ENCODE assay signal across 15 cellular contexts in the genomic region with DNA sequence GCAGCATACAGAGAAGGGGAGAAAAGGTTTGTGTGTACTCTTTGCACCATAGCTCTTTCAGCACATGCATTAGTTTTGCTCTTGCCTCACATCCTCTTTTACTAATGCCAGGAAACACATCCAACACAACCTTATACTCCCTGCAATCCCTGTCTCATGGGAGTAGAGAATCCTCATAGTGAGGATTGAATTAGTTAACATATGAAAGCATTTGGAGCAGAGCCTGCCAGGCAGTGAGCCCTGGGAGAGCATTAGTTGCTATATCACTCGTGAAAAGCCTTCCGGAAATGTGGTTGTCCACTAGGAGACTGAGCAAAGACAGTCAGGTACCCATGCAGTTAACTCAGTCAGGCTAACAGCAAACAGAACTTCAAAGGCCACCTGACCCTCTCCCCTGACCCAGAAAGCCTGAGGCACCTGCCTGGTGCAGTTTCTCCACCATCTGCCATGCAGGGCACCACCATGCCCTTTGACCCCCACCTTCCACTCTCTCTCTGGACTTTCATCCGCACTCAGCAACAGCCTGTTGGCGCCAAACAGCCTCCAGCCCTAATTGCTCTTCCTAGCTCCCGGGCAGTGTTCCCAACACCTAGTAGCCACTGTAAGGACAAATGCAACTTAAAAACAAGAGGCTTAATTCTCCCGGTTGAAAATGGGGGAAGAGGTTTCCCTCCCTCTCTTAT. TPM values are rescaled to one million over a fixed set of nuclear protein-coding genes. Genes with fewer than 3 reads are reported as not detected.
A peak's percentile ranks its signal among the peaks of the same experiment; 100 is the strongest.
DNase-seq lines count a peak whose midpoint lies in the region; ATAC-seq, FAIRE-seq and TF ChIP-seq lines count a peak whose summit lies in the region.
"Had no signal": no experiment of that assay in that cellular context is flagged by ENCODE, and none has a peak within 500 bp of the region (broad histone marks: within the 10 kb centered on the region; RNA-seq: fewer than 3 reads in every experiment).

No MANE protein-coding gene starts in this region.

- H3K4me1 Mint-ChIP-seq in nephron progenitor cell, result peaks cover 17% of the 10 kb centered on the region
- H3K4me1 Mint-ChIP-seq in activated CD8-positive, alpha-beta T cell treated with anti-CD3 and anti-CD28 coated beads, Interleukin-2, amount 10 ng/mL, durations not matched to agents 7 days and 5 days (ENCODE audit: low read depth), result no peaks in the 10 kb centered on the region

- no peaks in the 10 kb centered on the region for H4K20me1 ChIP-seq in HepG2 (ENCODE audit: insufficient read depth, low read length)

- no peak overlapping the region for H2AFZ ChIP-seq in HepG2 (ENCODE audit: low read length)
- H2AFZ ChIP-seq: PC-9 had no signal

- TF ChIP-seq CTCF in HepG2 (CRISPR knock-in tag; IDR thresholded peaks at IDR 0.05), result peak; percentile 38
- TF ChIP-seq CTCF in nephron progenitor cell (IDR thresholded peaks at IDR 0.05), result no peak

- DNase-seq in NCI-H2227 (lab: John Stamatoyannopoulos, UW; ENCODE audit: unreplicated experiment) (peak; percentile 16), NCI-H2227 treated with DMSO at 0.1 percent for 48 hours (lab: John Stamatoyannopoulos, UW) (no peak), HepG2 (ENCODE audit: low spot score) (peak; percentile 95), aorta (no peak), nephron progenitor cell (no peak)
- no peak for DNase-seq in stimulated activated CD4-positive, alpha-beta T cell treated with anti-CD3 and anti-CD28 coated beads, Interleukin-15, amount 100 ng/mL, for 24 hours
- DNase-seq in activated CD8-positive, alpha-beta T cell treated with anti-CD3 and anti-CD28 coated beads, Interleukin-2, amount 10 ng/mL, durations not matched to agents 7 days and 5 days, result no peak
- DNase-seq: 8988T; amniotic stem cell; effector CD8-positive, alpha-beta T cell; mesendoderm; NCI-H187 treated with DMSO at 0.1 percent for 48 hours; PC-9 had no signal

- no TSS peak for BruUV-seq in HepG2 (replicated peaks; lab: Mats Ljungman, UMichigan)

- no peaks in the 10 kb centered on the region for H3K79me2 ChIP-seq in HepG2 (ENCODE audit: insufficient read depth, low read length)

- peak overlapping the region; percentile 72 for H3K9ac ChIP-seq in HepG2 (ENCODE audit: insufficient read depth, low read depth, low read length)

- intact Hi-C loops in HepG2 (cut with micrococcal nuclease; ENCODE audit: unreplicated experiment) (loop anchor here (1.0 to 2.0 kb wide), 3 partner anchors 14 to 26 kb away; partner anchors contain the start of gene AGT), aorta (cut with DNase I) (no loop called here)

- no peaks in the 10 kb centered on the region for H3K36me3 Mint-ChIP-seq in nephron progenitor cell (ENCODE audit: low read depth)
- no peaks in the 10 kb centered on the region for H3K36me3 Mint-ChIP-seq in activated CD8-positive, alpha-beta T cell treated with anti-CD3 and anti-CD28 coated beads, Interleukin-2, amount 10 ng/mL, durations not matched to agents 7 days and 5 days (ENCODE audit: low read depth)

- H3K36me3 ChIP-seq in HepG2 (replicated peaks in 1 of 2; ENCODE audit: control insufficient read depth in 1 of 2, insufficient read depth in 2 of 2, low read length in 2 of 2), result no peaks in the 10 kb centered on the region
- no peaks in the 10 kb centered on the region for H3K36me3 ChIP-seq in aorta (ENCODE audit: control insufficient read depth in 1 of 2, insufficient read depth in 2 of 2, low read length in 1 of 2)

- H3K9me3 ChIP-seq in HepG2 (ENCODE audit: low read length), result peaks cover 2% of the 10 kb centered on the region
- H3K9me3 ChIP-seq in aorta (ENCODE audit: control insufficient read depth, low read length), result no peaks in the 10 kb centered on the region

- H3K27me3 ChIP-seq in HepG2 (ENCODE audit: control insufficient read depth in 1 of 2, insufficient read depth in 2 of 2, low read length in 2 of 2) (no peaks in the 10 kb centered on the region), aorta (ENCODE audit: control insufficient read depth in 1 of 2, insufficient read depth in 2 of 2, low read length in 1 of 2) (no peaks in the 10 kb centered on the region)

- peak in 1 of 2 experiments; percentile 60; a peak in 2 of 4 replicates for TF ChIP-seq POLR2A in HepG2 (IDR thresholded peaks at IDR 0.05; ENCODE audit: insufficient read depth in 1 of 2, low read depth in 2 of 2, low read length in 2 of 2)

- WGBS in HepG2 (ENCODE audit: low lambda C conversion rate), result 0% methylated on average over 6 of the region's 6 CpGs
- 86 to 88% methylated on average over 6 of the region's 6 CpGs for WGBS in aorta, 2 donors

- H3K27ac ChIP-seq in cingulate gyrus (ENCODE audit: low read depth, low read length) (peak overlapping the region; percentile 21), HepG2 (ENCODE audit: extremely low read length, insufficient read depth, low read length) (peak overlapping the region; percentile 94), aorta (ENCODE audit: low read depth in 1 of 2, low read length in 2 of 2) (no peak overlapping the region)
- H3K27ac ChIP-seq: PC-9 had no signal

- TF ChIP-seq EP300 in HepG2 (IDR thresholded peaks at IDR 0.05; ENCODE audit: low read depth in 2 of 2, low read length in 2 of 2), result peak; percentile 89 to 96
- peak; percentile 88; the same call in 1 of the 2 replicates for TF ChIP-seq EP300 in HepG2 (CRISPR knock-in tag; IDR thresholded peaks at IDR 0.05; ENCODE audit: borderline replicate concordance)

- H3K4me2 ChIP-seq in HepG2 (ENCODE audit: low read depth, low read length), result peak overlapping the region; percentile 76
- H3K4me2 ChIP-seq: PC-9 had no signal

- POLR2A ChIA-PET in HepG2 (lab: Yijun Ruan, JAX), result interaction anchor here (0.8 to 5.4 kb wide), 9 partner anchors 15 to 491 kb away, joined by 3 to 110 read pairs (median 5); partner anchors contain the start of gene AGT
- POLR2A ChIA-PET in activated CD8-positive, alpha-beta T cell treated with anti-CD3 and anti-CD28 coated beads, Interleukin-2, amount 10 ng/mL, durations not matched to agents 7 days and 5 days (lab: Charles Lee), result no interaction called here

- peaks cover 12% of the 10 kb centered on the region for H3K27me3 Mint-ChIP-seq in nephron progenitor cell (ENCODE audit: low read depth, poor library complexity)
- H3K27me3 Mint-ChIP-seq in activated CD8-positive, alpha-beta T cell treated with anti-CD3 and anti-CD28 coated beads, Interleukin-2, amount 10 ng/mL, durations not matched to agents 7 days and 5 days (ENCODE audit: low read depth), result peaks cover 8% of the 10 kb centered on the region

- no peak overlapping the region for H3K27ac Mint-ChIP-seq in nephron progenitor cell
- H3K27ac Mint-ChIP-seq in activated CD8-positive, alpha-beta T cell treated with anti-CD3 and anti-CD28 coated beads, Interleukin-2, amount 10 ng/mL, durations not matched to agents 7 days and 5 days, result no peak overlapping the region

- H3K4me1 ChIP-seq in HepG2 (ENCODE audit: insufficient read depth, low read length) (peaks cover 94% of the 10 kb centered on the region), aorta (ENCODE audit: control insufficient read depth in 1 of 2, insufficient read depth in 2 of 2, low read length in 2 of 2) (peaks cover 3 to 5% of the 10 kb centered on the region in 2 donors)

- TF ChIP-seq RAD21 in HepG2 (CRISPR knock-in tag; IDR thresholded peaks at IDR 0.05), result peak; percentile 54

- peaks cover 4% of the 10 kb centered on the region for H3K9me3 Mint-ChIP-seq in nephron progenitor cell
- H3K9me3 Mint-ChIP-seq in activated CD8-positive, alpha-beta T cell treated with anti-CD3 and anti-CD28 coated beads, Interleukin-2, amount 10 ng/mL, durations not matched to agents 7 days and 5 days (ENCODE audit: insufficient read depth), result no peaks in the 10 kb centered on the region

- no peak overlapping the region for H3K4me3 Mint-ChIP-seq in nephron progenitor cell
- H3K4me3 Mint-ChIP-seq in activated CD8-positive, alpha-beta T cell treated with anti-CD3 and anti-CD28 coated beads, Interleukin-2, amount 10 ng/mL, durations not matched to agents 7 days and 5 days, result no peak overlapping the region

- peak; percentile 94 for ATAC-seq in HepG2
- ATAC-seq in aorta (ENCODE audit: low FRiP score), result peak; percentile 53
- no peak for ATAC-seq in activated CD8-positive, alpha-beta T cell treated with anti-CD3 and anti-CD28 coated beads, Interleukin-2, amount 10 ng/mL, durations not matched to agents 7 days and 5 days

- in situ Hi-C loops in HepG2 (cut with HindIII; ENCODE audit: extremely low pct_ligation_motif_present, low pct_unique_long_range_greater_than_20kb), result no loop called here

- H3K4me3 ChIP-seq in HepG2 (replicated peaks in 1 of 3; ENCODE audit: insufficient read depth in 1 of 3, low read depth in 2 of 3, low read length in 3 of 3) (peak overlapping the region; percentile 3 to 63 (median 36); a peak in 4 of 6 replicates), aorta (ENCODE audit: low read length in 2 of 2) (no peak overlapping the region)
- H3K4me3 ChIP-seq: PC-9 had no signal

- CTCF ChIA-PET in HepG2 (lab: Yijun Ruan, JAX; ENCODE audit: low intra/inter-chr PET ratio, low total read pairs), result no interaction called here
- CTCF ChIA-PET in activated CD8-positive, alpha-beta T cell treated with anti-CD3 and anti-CD28 coated beads, Interleukin-2, amount 10 ng/mL, durations not matched to agents 7 days and 5 days (lab: Charles Lee), result no interaction called here

- FAIRE-seq in HepG2 (lab: Jason Lieb, UNC), result peak; percentile 92

RNA-seq across cellular contexts. Expression of gene AGT, which starts 14.9 kb away (rescaled TPM):
- 378 and 892 TPM in 2 replicates for total RNA-seq in HepG2 (2016; rRNA removed; fragmentation: Illumina TruSeq; extraction: Trizol)
- 75.9 and 76.7 TPM in 2 replicates for total RNA-seq in HepG2 (2016; cell fraction: cytosol; rRNA removed; fragmentation: Illumina TruSeq; extraction: Trizol; ENCODE audit: low read depth)
- total RNA-seq in HepG2 (2016; cell fraction: insoluble cytoplasmic fraction; rRNA removed; fragmentation: Illumina TruSeq; extraction: Trizol), result 368 and 897 TPM in 2 replicates
- total RNA-seq in HepG2 (2016; cell fraction: membrane; rRNA removed; fragmentation: Illumina TruSeq; extraction: Trizol), result 150 and 163 TPM in 2 replicates
- 728 and 881 TPM in 2 replicates for total RNA-seq in HepG2 (2016; cell fraction: nucleus; rRNA removed; fragmentation: Illumina TruSeq; extraction: Trizol)
- 2,071 and 2,729 TPM in 2 replicates for polyA plus RNA-seq in HepG2 (2011; rRNA removed)
- polyA plus RNA-seq in HepG2 (2011; cell fraction: cytosol; rRNA removed), result 1,947 and 1,991 TPM in 2 replicates
- polyA plus RNA-seq in HepG2 (2011; cell fraction: nucleus; rRNA removed), result 1,234 and 1,580 TPM in 2 replicates
- polyA plus RNA-seq in HepG2 (2012), result 1,477 and 1,796 TPM in 2 replicates
- 105 and 108 TPM in 2 replicates for polyA plus RNA-seq in HepG2 (2016; cell fraction: cytosol; fragmentation: Illumina TruSeq; extraction: Trizol; ENCODE audit: low read depth)
- 413 and 471 TPM in 2 replicates for polyA plus RNA-seq in HepG2 (2016; cell fraction: insoluble cytoplasmic fraction; fragmentation: Illumina TruSeq; extraction: Trizol; ENCODE audit: low read depth)
- polyA plus RNA-seq in HepG2 (2016; cell fraction: membrane; fragmentation: Illumina TruSeq; extraction: Trizol; ENCODE audit: low read depth), result 154 and 159 TPM in 2 replicates
- polyA plus RNA-seq in HepG2 (2016; cell fraction: nucleus; fragmentation: Illumina TruSeq; extraction: Trizol; ENCODE audit: insufficient read depth, low read depth), result 1,282 and 1,316 TPM in 2 replicates
- polyA minus RNA-seq in HepG2 (2011; rRNA and poly(A)+ RNA removed; ENCODE audit: low replicate concordance), result 0.94 and 2,464 TPM in 2 replicates
- polyA minus RNA-seq in HepG2 (2011; cell fraction: cytosol; rRNA and poly(A)+ RNA removed), result 761 and 986 TPM in 2 replicates
- polyA minus RNA-seq in HepG2 (2011; cell fraction: nucleus; rRNA and poly(A)+ RNA removed), result 279 and 432 TPM in 2 replicates
- total RNA-seq in aorta, result 10 to 100 TPM; 46.1 to 49.1 TPM
- 100 to 1,000 TPM in 1 of 2 donors, 10 to 100 TPM in 1; 23.2 to 120 TPM for polyA plus RNA-seq in aorta
- total RNA-seq in activated CD8-positive, alpha-beta T cell treated with anti-CD3 and anti-CD28 coated beads, Interleukin-2, amount 10 ng/mL, durations not matched to agents 7 days and 5 days, result not detected
- total RNA-seq: PC-9 had no signal

RNA-seq across cellular contexts. Expression of gene CAPN9, which starts 18.3 kb away (rescaled TPM):
- 0.17 and 0.31 TPM in 2 replicates for total RNA-seq in HepG2 (2016; rRNA removed; fragmentation: Illumina TruSeq; extraction: Trizol)
- total RNA-seq in HepG2 (2016; cell fraction: cytosol; rRNA removed; fragmentation: Illumina TruSeq; extraction: Trizol; ENCODE audit: low read depth), result not detected in 2 replicates
- total RNA-seq in HepG2 (2016; cell fraction: insoluble cytoplasmic fraction; rRNA removed; fragmentation: Illumina TruSeq; extraction: Trizol), result 0.09 and 0.16 TPM in 2 replicates
- not detected in 2 replicates for total RNA-seq in HepG2 (2016; cell fraction: membrane; rRNA removed; fragmentation: Illumina TruSeq; extraction: Trizol)
- not detected in 2 replicates for total RNA-seq in HepG2 (2016; cell fraction: nucleus; rRNA removed; fragmentation: Illumina TruSeq; extraction: Trizol)
- polyA plus RNA-seq in HepG2 (2011; rRNA removed), result 0.04 and 0.10 TPM in 2 replicates
- 0.06 and 0.11 TPM in 2 replicates for polyA plus RNA-seq in HepG2 (2011; cell fraction: cytosol; rRNA removed)
- polyA plus RNA-seq in HepG2 (2011; cell fraction: nucleus; rRNA removed), result 0.19 TPM in 1 of 2 replicates, not detected in the other
- polyA plus RNA-seq in HepG2 (2012), result 0.09 TPM in 1 of 2 replicates, not detected in the other
- polyA plus RNA-seq in HepG2 (2016; cell fraction: cytosol; fragmentation: Illumina TruSeq; extraction: Trizol; ENCODE audit: low read depth), result 0.26 TPM in 1 of 2 replicates, not detected in the other
- polyA plus RNA-seq in HepG2 (2016; cell fraction: insoluble cytoplasmic fraction; fragmentation: Illumina TruSeq; extraction: Trizol; ENCODE audit: low read depth), result not detected in 2 replicates
- 0.06 TPM in 1 of 2 replicates, not detected in the other for polyA plus RNA-seq in HepG2 (2016; cell fraction: membrane; fragmentation: Illumina TruSeq; extraction: Trizol; ENCODE audit: low read depth)
- polyA plus RNA-seq in HepG2 (2016; cell fraction: nucleus; fragmentation: Illumina TruSeq; extraction: Trizol; ENCODE audit: insufficient read depth, low read depth), result 0.21 TPM in 1 of 2 replicates, not detected in the other
- 0.12 TPM in 1 of 2 replicates, not detected in the other for polyA minus RNA-seq in HepG2 (2011; rRNA and poly(A)+ RNA removed; ENCODE audit: low replicate concordance)
- polyA minus RNA-seq in HepG2 (2011; cell fraction: cytosol; rRNA and poly(A)+ RNA removed), result not detected in 2 replicates
- not detected in 2 replicates for polyA minus RNA-seq in HepG2 (2011; cell fraction: nucleus; rRNA and poly(A)+ RNA removed)
- not detected for total RNA-seq in aorta
- polyA plus RNA-seq in aorta, result 1 to 10 TPM in 1 of 2 donors, under 1 TPM in 1; 0.46 to 6.0 TPM
- not detected for total RNA-seq in activated CD8-positive, alpha-beta T cell treated with anti-CD3 and anti-CD28 coated beads, Interleukin-2, amount 10 ng/mL, durations not matched to agents 7 days and 5 days
- total RNA-seq: PC-9, temporal lobe had no signal

Comparison
In these comparisons a context has a peak if more than half of its experiments do, and no peak if none do; other contexts are left out.
1. DNase-seq: peak in NCI-H2227 (single experiment) and HepG2 (single experiment); none in NCI-H2227 treated with DMSO at 0.1 percent for 48 hours (single experiment), aorta (0 of 2), nephron progenitor cell (single experiment), stimulated activated CD4-positive, alpha-beta T cell treated with anti-CD3 and anti-CD28 coated beads, Interleukin-15, amount 100 ng/mL, for 24 hours (single experiment) and activated CD8-positive, alpha-beta T cell treated with anti-CD3 and anti-CD28 coated beads, Interleukin-2, amount 10 ng/mL, durations not matched to agents 7 days and 5 days (single experiment).
2. H3K27ac ChIP-seq: peak in cingulate gyrus (single experiment) and HepG2 (single experiment); none in aorta (0 of 2).
3. H3K4me3 ChIP-seq: peak in HepG2 (3 of 3); none in aorta (0 of 2).
4. RNA of gene AGT, which starts 14.9 kb away (total RNA-seq): 75.9 to 897 TPM in HepG2 and 46.1 to 49.1 TPM in aorta; not detected in activated CD8-positive, alpha-beta T cell treated with anti-CD3 and anti-CD28 coated beads, Interleukin-2, amount 10 ng/mL, durations not matched to agents 7 days and 5 days; every median in the first group is over 10 times any median in the second.